ENCODE assay signal across 9 cellular contexts in the genomic region with DNA sequence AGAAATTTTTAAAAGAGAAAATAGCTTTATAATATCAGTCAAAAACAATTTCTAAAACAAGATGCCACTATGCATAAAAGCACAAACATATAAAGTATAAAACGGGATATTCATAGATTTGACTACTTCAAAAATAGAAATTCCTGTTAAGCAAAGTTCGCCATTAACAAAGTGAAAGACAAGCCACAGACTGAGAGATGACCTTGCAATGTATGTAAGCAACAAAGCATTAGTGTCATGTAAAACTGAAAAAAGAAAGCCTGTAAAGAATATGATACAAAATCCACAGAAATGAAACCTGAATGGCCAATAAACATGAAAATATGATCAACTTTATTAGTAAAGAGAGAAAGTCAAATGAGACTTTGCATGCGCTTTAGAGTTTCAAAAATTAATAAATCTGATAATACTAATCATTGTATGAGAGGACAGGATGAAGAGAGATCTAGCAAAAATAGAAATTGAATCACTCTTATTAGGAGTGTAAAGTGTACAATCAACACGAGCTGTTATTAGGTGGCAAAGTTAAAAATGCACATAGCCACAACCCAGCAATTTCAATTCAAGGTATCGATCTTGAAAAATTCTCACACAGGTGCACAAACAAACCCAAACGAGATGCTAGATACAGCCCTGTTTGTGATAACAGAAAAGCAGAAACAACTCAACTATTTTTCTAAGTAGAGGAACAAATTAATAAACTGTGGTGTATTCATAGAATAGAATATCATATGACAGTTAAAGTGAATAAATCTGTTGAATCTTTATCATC.
"Had no signal": no experiment of that assay in that cellular context is flagged by ENCODE, and none has a peak within 500 bp of the region (broad histone marks: within the 10 kb centered on the region; RNA-seq: fewer than 3 reads in every experiment).

No MANE protein-coding gene starts in this region.

- DNase-seq: H7, HFFc6, IMR-90, KG1 had no signal

- ATAC-seq: GM23338, HCT116, K562 had no signal

- FAIRE-seq: HTR-8/SVneo, K562 had no signal

- H3K36me3 ChIP-seq: HAP-1 had no signal

- H2AFZ ChIP-seq: GM23338 had no signal

- H3K4me2 ChIP-seq: GM23338 had no signal

- H3K4me3 ChIP-seq: GM23338, HAP-1, K562 had no signal

- H3K9me3 ChIP-seq: HAP-1 had no signal

- H3K4me1 ChIP-seq: HAP-1 had no signal
